8 cellular contexts compared by ENCODE assay signal in genomic region chr1:78003882-78004718, GRCh38. TPM values are rescaled to one million over a fixed set of nuclear protein-coding genes. Genes with fewer than 3 reads are reported as not detected.
DNase-seq lines count a peak whose midpoint lies in the region; ATAC-seq and TF ChIP-seq lines count a peak whose summit lies in the region.

No MANE protein-coding gene starts in this region.

- H3K27me3 ChIP-seq in mononuclear cell (ENCODE audit: insufficient read depth, low read length): no peaks in the 10 kb centered on the region

- H3K4me1 ChIP-seq in mononuclear cell (ENCODE audit: insufficient read depth, low read length): peaks cover 3% of the 10 kb centered on the region

- peak overlapping the region; percentile 49 for H3K4me3 ChIP-seq in mononuclear cell (ENCODE audit: low read length)

- no peak for TF ChIP-seq CTCF in endothelial cell (IDR thresholded peaks at IDR 0.05; ENCODE audit: unreplicated experiment)

- peak overlapping the region; percentile 97 for H3K27ac ChIP-seq in substantia nigra (ENCODE audit: low read depth, low read length, poor library complexity, severe bottlenecking)

- peaks cover 5% of the 10 kb centered on the region for H3K36me3 Mint-ChIP-seq in endothelial cell (ENCODE audit: low read depth, unreplicated experiment)

- in situ Hi-C loops in ACHN (cut with HindIII; ENCODE audit: low pct_ligation_motif_present, low pct_unique_long_range_greater_than_20kb, low sequenced_read_pairs): no loop called here

- H3K27me3 Mint-ChIP-seq in endothelial cell (ENCODE audit: unreplicated experiment): peaks cover 10% of the 10 kb centered on the region

- ATAC-seq in GM18858 (IDR thresholded peaks at IDR 0.05; ENCODE audit: unreplicated experiment): peak; percentile 25
- ATAC-seq in HG03025 (IDR thresholded peaks at IDR 0.05; ENCODE audit: low FRiP score, unreplicated experiment): peak; percentile 41

- H3K27ac Mint-ChIP-seq in endothelial cell (ENCODE audit: unreplicated experiment): peak overlapping the region; percentile 98

- H3K4me3 Mint-ChIP-seq in endothelial cell (ENCODE audit: unreplicated experiment): peak overlapping the region; percentile 94

- no peaks in the 10 kb centered on the region for H3K9me3 ChIP-seq in mononuclear cell (ENCODE audit: low read depth, low read length)

- H3K4me1 Mint-ChIP-seq in endothelial cell (ENCODE audit: unreplicated experiment): peaks cover 16% of the 10 kb centered on the region

- peak; percentile 89 for DNase-seq in ACHN
- DNase-seq in NCI-H524 treated with DMSO at 0.1 percent for 48 hours (lab: John Stamatoyannopoulos, UW): peak; percentile 16
- DNase-seq in activated CD4-positive, alpha-beta T cell treated with anti-CD3 and anti-CD28 coated beads, Interleukin-2, amount 50 U/mL, for 48 hours: peak; percentile 37 to 43
- DNase-seq in endothelial cell (ENCODE audit: low spot score): peak; percentile 57
- peak in 27 of 49 donors; percentile 0 to 21 (median 9) for DNase-seq in substantia nigra (lab: John Stamatoyannopoulos, UW)

- no peaks in the 10 kb centered on the region for H3K9me3 Mint-ChIP-seq in endothelial cell (ENCODE audit: unreplicated experiment)

RNA-seq across cellular contexts. Expression of gene DNAJB4, which starts 0.6 kb away (rescaled TPM):
- total RNA-seq in endothelial cell (ENCODE audit: unreplicated experiment) (22.1 TPM), mononuclear cell (22.4 TPM)

RNA-seq across cellular contexts. Expression of gene FUBP1, which starts 25.2 kb away (rescaled TPM):
- 148 TPM for total RNA-seq in endothelial cell (ENCODE audit: unreplicated experiment)
- total RNA-seq in mononuclear cell: 274 TPM

RNA-seq across cellular contexts. Expression of gene GIPC2, which starts 41.7 kb away (rescaled TPM):
- 2.9 TPM for total RNA-seq in endothelial cell (ENCODE audit: unreplicated experiment)
- under 0.01 TPM for total RNA-seq in mononuclear cell

Comparison
In these comparisons a context has a peak if more than half of its experiments do, and no peak if none do; other contexts are left out.
1. Peak in every context shown above with its lines: DNase-seq, ATAC-seq, H3K4me3 ChIP-seq and H3K27ac ChIP-seq.
2. DNase-seq: peak in every context shown above with its lines; median percentile 89 in ACHN; 57 in endothelial cell; 40 in activated CD4-positive, alpha-beta T cell treated with anti-CD3 and anti-CD28 coated beads, Interleukin-2, amount 50 U/mL, for 48 hours; 16 in NCI-H524 treated with DMSO at 0.1 percent for 48 hours; 9 in substantia nigra.